In genomic region chr1:2074944-2075740, GRCh38 we compare ENCODE assay signal across 1 cellular context.
TF ChIP-seq lines count a peak whose summit lies in the region.

No MANE protein-coding gene starts in this region.

TF ChIP-seq in IMR-90, 13 proteins besides CTCF, POLR2A, EP300 and RAD21 (continued from another document):
- no peak for TF ChIP-seq ELK1 (IDR thresholded peaks at IDR 0.05; ENCODE audit: borderline replicate concordance, low read depth, low read length)
- no peak for TF ChIP-seq CHD1 (IDR thresholded peaks at IDR 0.05; ENCODE audit: low read depth, low read length)
